In the genomic region with DNA sequence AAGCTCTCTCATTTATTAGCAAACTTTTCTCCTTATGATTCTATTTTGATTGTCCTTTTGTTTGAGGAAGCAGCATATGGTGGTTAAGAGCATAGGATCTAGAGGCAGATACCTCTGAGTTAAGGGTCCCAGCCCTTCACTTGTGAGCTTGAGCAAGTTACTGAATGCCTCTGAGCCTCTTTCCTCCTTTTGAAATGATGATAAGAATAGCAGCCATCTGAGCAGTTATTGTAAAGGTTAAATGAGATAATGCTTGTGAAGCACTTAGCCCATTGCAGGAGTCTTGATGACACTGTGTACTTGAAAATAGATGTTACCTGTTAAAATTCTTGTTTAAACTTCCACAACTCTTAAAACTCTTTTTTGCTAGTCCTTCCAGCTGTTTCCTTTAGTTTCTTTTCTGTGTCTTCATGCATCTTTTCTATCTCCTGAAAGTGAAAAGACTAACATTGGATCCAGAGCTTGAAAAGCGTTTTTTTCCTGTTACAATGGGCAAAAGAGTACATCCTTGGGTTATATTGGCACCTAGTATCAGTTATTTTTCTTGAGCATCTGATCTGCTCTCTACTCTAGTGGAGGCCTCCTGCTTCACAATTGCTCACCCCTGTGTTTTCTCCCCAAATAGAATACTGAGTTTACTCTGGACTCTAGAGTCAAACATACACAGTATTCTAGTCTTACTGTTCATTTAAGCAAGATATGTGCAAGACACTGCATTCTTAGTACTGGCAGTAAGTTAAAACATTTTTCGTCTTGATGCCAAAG, we compare ENCODE assay signal across 8 cellular contexts. TPM values are rescaled to one million over a fixed set of nuclear protein-coding genes. Genes with fewer than 3 reads are reported as not detected.
DNase-seq lines count a peak whose midpoint lies in the region; ATAC-seq, FAIRE-seq and TF ChIP-seq lines count a peak whose summit lies in the region.

No MANE protein-coding gene starts in this region.

- peaks cover 50% of the 10 kb centered on the region for H3K4me1 Mint-ChIP-seq in activated CD8-positive, alpha-beta T cell treated with anti-CD3 and anti-CD28 coated beads for 36 hours (ENCODE audit: low read depth)

- peaks cover 45% of the 10 kb centered on the region for H3K4me1 ChIP-seq in cardiac muscle cell (ENCODE audit: low read depth)
- H3K4me1 ChIP-seq in kidney (ENCODE audit: control insufficient read depth in 1 of 2, insufficient read depth in 1 of 2, low read depth in 1 of 2, low read length in 2 of 2), result peaks cover 0 to 6% of the 10 kb centered on the region in 2 donors
- peaks cover 32% of the 10 kb centered on the region for H3K4me1 ChIP-seq in upper lobe of right lung
- H3K4me1 ChIP-seq in small intestine (ENCODE audit: control insufficient read depth in 2 of 2, insufficient read depth in 1 of 2, low read depth in 1 of 2, low read length in 1 of 2), result peaks cover 4 to 6% of the 10 kb centered on the region in 2 donors

- WGBS in small intestine, 3 donors, result 49 to 52% (median 49%) methylated on average over 2 of the region's 2 CpGs

- H3K4me3 ChIP-seq in cardiac muscle cell (peak overlapping the region; percentile 89), kidney (ENCODE audit: low read length in 2 of 2) (peak overlapping the region; percentile 94 to 96), upper lobe of right lung (peak overlapping the region; percentile 89), small intestine (ENCODE audit: low read depth in 1 of 2, low read length in 2 of 2) (peak overlapping the region in 1 of 2 donors; percentile 26)

- DNase-seq in cardiac muscle cell (ENCODE audit: low read depth in 1 of 2, low spot score in 1 of 2) (peak; percentile 35 to 73), Right ventricle myocardium superior (no peak), kidney (no peak), upper lobe of right lung (no peak), small intestine (no peak), NCI-H2029 treated with DMSO at 0.1 percent for 48 hours (lab: John Stamatoyannopoulos, UW) (no peak)
- no peak for DNase-seq in activated CD8-positive, alpha-beta T cell treated with anti-CD3 and anti-CD28 coated beads for 36 hours
- no peak for DNase-seq in stimulated activated CD4-positive, alpha-beta T cell treated with anti-CD3 and anti-CD28 coated beads, Interleukin-15, amount 100 ng/mL, for 24 hours

- H3K36me3 Mint-ChIP-seq in activated CD8-positive, alpha-beta T cell treated with anti-CD3 and anti-CD28 coated beads for 36 hours (ENCODE audit: low read depth), result peaks cover 55% of the 10 kb centered on the region

- peak overlapping the region in 1 of 2 donors; percentile 86 for H3K9ac ChIP-seq in kidney (ENCODE audit: low read length in 2 of 2)

- H3K27ac ChIP-seq in cardiac muscle cell (peak overlapping the region; percentile 35), kidney (ENCODE audit: low read depth in 2 of 2, low read length in 2 of 2) (peak overlapping the region; percentile 61 to 100), upper lobe of right lung (peak overlapping the region; percentile 2), small intestine (ENCODE audit: low read depth in 1 of 2, low read length in 1 of 2) (peak overlapping the region in 1 of 2 donors; percentile 32)

- POLR2A ChIA-PET in activated CD8-positive, alpha-beta T cell treated with anti-CD3 and anti-CD28 coated beads for 36 hours (lab: Charles Lee), result interaction anchor here (0.7 to 2.2 kb wide), 9 partner anchors 8 to 375 kb away, joined by 3 to 7 read pairs (median 3); no protein-coding TSS in a partner anchor

- H3K36me3 ChIP-seq in cardiac muscle cell (no peaks in the 10 kb centered on the region), kidney (ENCODE audit: control insufficient read depth in 1 of 2, insufficient read depth in 2 of 2, low read length in 2 of 2) (no peaks in the 10 kb centered on the region), upper lobe of right lung (no peaks in the 10 kb centered on the region), small intestine (ENCODE audit: control insufficient read depth in 2 of 2, insufficient read depth in 2 of 2, low read length in 2 of 2) (no peaks in the 10 kb centered on the region)

- FAIRE-seq in kidney (lab: Jason Lieb, UNC) (no peak), small intestine (lab: Jason Lieb, UNC) (no peak)

- H3K27me3 ChIP-seq in cardiac muscle cell (no peaks in the 10 kb centered on the region), upper lobe of right lung (no peaks in the 10 kb centered on the region), small intestine (ENCODE audit: control insufficient read depth in 2 of 2, insufficient read depth in 2 of 2, low read length in 2 of 2) (no peaks in the 10 kb centered on the region)

- peaks cover 1% of the 10 kb centered on the region for H3K27me3 Mint-ChIP-seq in activated CD8-positive, alpha-beta T cell treated with anti-CD3 and anti-CD28 coated beads for 36 hours

- peak overlapping the region; percentile 96 for H3K27ac Mint-ChIP-seq in activated CD8-positive, alpha-beta T cell treated with anti-CD3 and anti-CD28 coated beads for 36 hours

- peak overlapping the region; percentile 98 for H3K4me3 Mint-ChIP-seq in activated CD8-positive, alpha-beta T cell treated with anti-CD3 and anti-CD28 coated beads for 36 hours

- no peaks in the 10 kb centered on the region for H3K9me3 Mint-ChIP-seq in activated CD8-positive, alpha-beta T cell treated with anti-CD3 and anti-CD28 coated beads for 36 hours

- intact Hi-C loops in Right ventricle myocardium superior (cut with DNase I), result no loop called here
- intact Hi-C loops in activated CD8-positive, alpha-beta T cell treated with anti-CD3 and anti-CD28 coated beads for 36 hours (cut with micrococcal nuclease), result loop anchor here (5.0 to 10.0 kb wide), 4 partner anchors 104 to 374 kb away; a partner anchor contains a TSS
- intact Hi-C loops in kidney (cut with DNase I), result no loop called here
- intact Hi-C loops in upper lobe of right lung (cut with DNase I), result no loop called here

- TF ChIP-seq CTCF in cardiac muscle cell (IDR thresholded peaks at IDR 0.05; ENCODE audit: low read depth, low read length), result no peak
- TF ChIP-seq CTCF in activated CD8-positive, alpha-beta T cell treated with anti-CD3 and anti-CD28 coated beads for 36 hours (IDR thresholded peaks at IDR 0.05), result no peak
- TF ChIP-seq CTCF in kidney (IDR thresholded peaks at IDR 0.05; ENCODE audit: borderline replicate concordance, extremely low read depth, insufficient read depth), result no peak
- no peak for TF ChIP-seq CTCF in upper lobe of right lung (IDR thresholded peaks at IDR 0.05)

- H3K9me3 ChIP-seq in cardiac muscle cell (ENCODE audit: low read depth) (no peaks in the 10 kb centered on the region), kidney (ENCODE audit: control insufficient read depth in 1 of 2, low read length in 2 of 2) (no peaks in the 10 kb centered on the region), upper lobe of right lung (no peaks in the 10 kb centered on the region), small intestine (ENCODE audit: control insufficient read depth, low read depth) (no peaks in the 10 kb centered on the region)

- CTCF ChIA-PET in activated CD8-positive, alpha-beta T cell treated with anti-CD3 and anti-CD28 coated beads for 36 hours (lab: Charles Lee), result interaction anchor here (1.0 to 1.9 kb wide), 7 partner anchors 11 to 229 kb away, joined by 3 to 6 read pairs (median 4); no protein-coding TSS in a partner anchor

- no peak for ATAC-seq in Right ventricle myocardium superior (ENCODE audit: poor library complexity)
- no peak for ATAC-seq in activated CD8-positive, alpha-beta T cell treated with anti-CD3 and anti-CD28 coated beads for 36 hours
- no peak for ATAC-seq in upper lobe of right lung

RNA-seq across cellular contexts. Expression of a gene that starts 3.1 kb away (rescaled TPM):
- total RNA-seq in cardiac muscle cell (107 and 108 TPM in 2 replicates), Right ventricle myocardium superior (47.1 TPM), kidney (358 TPM), upper lobe of right lung (108 TPM)
- polyA plus RNA-seq in cardiac muscle cell (119 and 166 TPM in 2 replicates), kidney (ENCODE audit: insufficient read depth, low read depth, low replicate concordance) (57.8 TPM), small intestine (10 to 100 TPM; 19.5 to 49.1 (median 21.2) TPM)
- total RNA-seq in activated CD8-positive, alpha-beta T cell treated with anti-CD3 and anti-CD28 coated beads for 36 hours, result 100 to 1,000 TPM; 133 to 140 TPM

Comparison
In these comparisons a context has a peak if more than half of its experiments do, and no peak if none do; other contexts are left out.
1. DNase-seq: peak in cardiac muscle cell (2 of 2); none in Right ventricle myocardium superior (single experiment), activated CD8-positive, alpha-beta T cell treated with anti-CD3 and anti-CD28 coated beads for 36 hours (single experiment), kidney (single experiment), upper lobe of right lung (single experiment), stimulated activated CD4-positive, alpha-beta T cell treated with anti-CD3 and anti-CD28 coated beads, Interleukin-15, amount 100 ng/mL, for 24 hours (single experiment), small intestine (single experiment) and NCI-H2029 treated with DMSO at 0.1 percent for 48 hours (single experiment).